Comparison of ENCODE assay signal across 29 cellular contexts in the genomic region with DNA sequence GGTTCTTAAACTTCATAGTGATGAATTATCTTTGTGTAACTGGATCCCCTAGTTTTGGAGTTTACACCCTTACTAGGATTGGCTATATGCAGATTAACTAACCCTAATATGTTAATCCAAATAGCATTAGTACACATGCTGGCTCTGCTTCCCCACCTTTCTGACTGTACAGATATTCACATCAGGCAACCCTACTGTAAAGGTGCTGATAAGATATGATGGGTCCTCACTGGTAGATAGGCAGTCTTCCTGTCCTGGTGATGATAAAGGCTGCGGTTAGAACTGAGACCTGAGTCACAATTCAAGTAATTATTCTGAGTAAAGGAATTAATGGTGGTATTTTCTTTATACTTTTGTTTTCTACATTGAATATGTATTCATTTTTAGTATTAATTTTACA.
"Had no signal": no experiment of that assay in that cellular context is flagged by ENCODE, and none has a peak within 500 bp of the region (broad histone marks: within the 10 kb centered on the region; RNA-seq: fewer than 3 reads in every experiment).

No MANE protein-coding gene starts in this region.

- H3K4me1 ChIP-seq: colonic mucosa, foreskin keratinocyte, heart left ventricle, psoas muscle, sigmoid colon, stomach, testis had no signal

- H3K4me1 Mint-ChIP-seq: naive thymus-derived CD4-positive, alpha-beta T cell; nephron progenitor cell; stimulated activated effector memory CD8-positive, alpha-beta T cell treated with anti-CD3 and anti-CD28 coated beads, Interleukin-12 subunit alpha, Interleukin-12 subunit beta, amount 100 ng/mL, for 72 hours had no signal

- H3K4me3 ChIP-seq: colonic mucosa, esophagus muscularis mucosa, gastroesophageal sphincter, heart left ventricle, hepatocyte, psoas muscle, sigmoid colon, stomach, testis, tibial artery had no signal

- H3K4me2 ChIP-seq: hepatocyte had no signal

- H3K27ac ChIP-seq: colonic mucosa, epithelial cell of prostate, foreskin keratinocyte, heart left ventricle, hepatocyte, psoas muscle, sigmoid colon, stomach, testis, tibial artery had no signal

- H2AFZ ChIP-seq: hepatocyte had no signal

- H3K36me3 Mint-ChIP-seq: naive thymus-derived CD4-positive, alpha-beta T cell; stimulated activated effector memory CD8-positive, alpha-beta T cell treated with anti-CD3 and anti-CD28 coated beads, Interleukin-12 subunit alpha, Interleukin-12 subunit beta, amount 100 ng/mL, for 72 hours had no signal

- DNase-seq: colonic mucosa; effector CD8-positive, alpha-beta T cell; endodermal cell; heart left ventricle; mesenchymal stem cell; midbrain; naive thymus-derived CD4-positive, alpha-beta T cell; nephron progenitor cell; nucleus accumbens; posterior cingulate gyrus; psoas muscle; right cardiac atrium; sigmoid colon; stimulated activated CD4-positive, alpha-beta T cell treated with anti-CD3 and anti-CD28 coated beads, Interleukin-2, amount 100 ng/mL, for 24 hours; stimulated activated CD4-positive, alpha-beta T cell treated with anti-CD3 and anti-CD28 coated beads, Interleukin-4, amount 100 ng/mL, for 24 hours; stimulated activated naive CD4-positive, alpha-beta T cell treated with Interleukin-2 at 50 U/mL for 16 hours; stomach; testis; tibial artery had no signal

- H3K79me2 ChIP-seq: hepatocyte had no signal

- H3K9me3 ChIP-seq: colonic mucosa, esophagus muscularis mucosa, gastroesophageal sphincter, heart left ventricle, psoas muscle, sigmoid colon, stomach, testis, tibial artery had no signal

- H3K4me3 Mint-ChIP-seq: dendritic cell treated with granulocyte-macrophage colony-stimulating factor and Interleukin-4, amounts not matched to agents 40 ng/mL and 50 ng/mL, for 4 days; endodermal cell; naive thymus-derived CD4-positive, alpha-beta T cell; nephron progenitor cell; stimulated activated effector memory CD8-positive, alpha-beta T cell treated with anti-CD3 and anti-CD28 coated beads, Interleukin-12 subunit alpha, Interleukin-12 subunit beta, amount 100 ng/mL, for 72 hours; type B pancreatic cell had no signal

- H3K9me3 Mint-ChIP-seq: dendritic cell treated with granulocyte-macrophage colony-stimulating factor and Interleukin-4, amounts not matched to agents 40 ng/mL and 50 ng/mL, for 4 days; endodermal cell; nephron progenitor cell had no signal

- H3K27me3 ChIP-seq: colonic mucosa, esophagus muscularis mucosa, foreskin keratinocyte, gastroesophageal sphincter, heart left ventricle, hepatocyte, sigmoid colon, stomach, testis, tibial artery had no signal

- FAIRE-seq: urothelium cell line had no signal

- H3K36me3 ChIP-seq: colonic mucosa, esophagus muscularis mucosa, gastroesophageal sphincter, heart left ventricle, sigmoid colon, stomach, tibial artery had no signal

- ATAC-seq: foreskin keratinocyte; gastroesophageal sphincter; heart left ventricle; left lobe of liver; naive thymus-derived CD4-positive, alpha-beta T cell; psoas muscle; right cardiac atrium; stimulated activated effector memory CD8-positive, alpha-beta T cell treated with anti-CD3 and anti-CD28 coated beads, Interleukin-12 subunit alpha, Interleukin-12 subunit beta, amount 100 ng/mL, for 72 hours had no signal

- H3K27me3 Mint-ChIP-seq: dendritic cell treated with granulocyte-macrophage colony-stimulating factor and Interleukin-4, amounts not matched to agents 40 ng/mL and 50 ng/mL, for 4 days; naive thymus-derived CD4-positive, alpha-beta T cell; type B pancreatic cell had no signal

- H3K27ac Mint-ChIP-seq: dendritic cell treated with granulocyte-macrophage colony-stimulating factor and Interleukin-4, amounts not matched to agents 40 ng/mL and 50 ng/mL, for 4 days; endodermal cell; naive thymus-derived CD4-positive, alpha-beta T cell; nephron progenitor cell; stimulated activated effector memory CD8-positive, alpha-beta T cell treated with anti-CD3 and anti-CD28 coated beads, Interleukin-12 subunit alpha, Interleukin-12 subunit beta, amount 100 ng/mL, for 72 hours; type B pancreatic cell had no signal
